Comparison of ENCODE assay signal across 9 cellular contexts in genomic region chr2:219570194-219570923, GRCh38. TPM values are rescaled to one million over a fixed set of nuclear protein-coding genes. Genes with fewer than 3 reads are reported as not detected.
A peak's percentile ranks its signal among the peaks of the same experiment; 100 is the strongest.
DNase-seq lines count a peak whose midpoint lies in the region; ATAC-seq and TF ChIP-seq lines count a peak whose summit lies in the region.
"Had no signal": no experiment of that assay in that cellular context is flagged by ENCODE, and none has a peak within 500 bp of the region (broad histone marks: within the 10 kb centered on the region; RNA-seq: fewer than 3 reads in every experiment).

No MANE protein-coding gene starts in this region.

- WGBS in SK-N-SH (ENCODE audit: low lambda C conversion rate): 11% methylated on average over 21 of the region's 95 CpGs

- H3K27me3 Mint-ChIP-seq in activated T-helper 1 cell treated with anti-CD3 and anti-CD28 coated beads, Interleukin-12 subunit alpha, Interleukin-12 subunit beta, Interleukin-2, Interleukin-4 antibody, amounts not matched to agents 30 ng/mL and 10 ng/mL and 1 ng/mL, durations not matched to agents 14 hours and 24 hours and 36 hours (ENCODE audit: insufficient read depth): peaks cover 40% of the 10 kb centered on the region

- H3K4me2 ChIP-seq in SK-N-SH (peak overlapping the region; percentile 81), fibroblast of lung (ENCODE audit: extremely low read depth, insufficient read depth, low read length) (peak overlapping the region; percentile 68), neural cell (ENCODE audit: low read length) (no peak overlapping the region)

- peaks cover 6% of the 10 kb centered on the region for H3F3A ChIP-seq in SK-N-SH (replicated peaks; ENCODE audit: insufficient read depth)
- H3F3A ChIP-seq in neural cell (ENCODE audit: insufficient read depth, low read length, poor library complexity, severe bottlenecking): no peaks in the 10 kb centered on the region

- H3K36me3 ChIP-seq in SK-N-SH (replicated peaks in 1 of 2; ENCODE audit: control insufficient read depth in 1 of 2, insufficient read depth in 2 of 2, low read length in 1 of 2) (peaks cover 8 to 26% of the 10 kb centered on the region in 2 experiments), fibroblast of lung (ENCODE audit: control insufficient read depth, insufficient read depth, low read length) (no peaks in the 10 kb centered on the region), neural cell (ENCODE audit: insufficient read depth, low read length) (no peaks in the 10 kb centered on the region)

- no peaks in the 10 kb centered on the region for H3K9me3 Mint-ChIP-seq in activated T-helper 1 cell treated with anti-CD3 and anti-CD28 coated beads, Interleukin-12 subunit alpha, Interleukin-12 subunit beta, Interleukin-2, Interleukin-4 antibody, amounts not matched to agents 30 ng/mL and 10 ng/mL and 1 ng/mL, durations not matched to agents 14 hours and 24 hours and 36 hours

- no peaks in the 10 kb centered on the region for H3K36me3 Mint-ChIP-seq in activated T-helper 1 cell treated with anti-CD3 and anti-CD28 coated beads, Interleukin-12 subunit alpha, Interleukin-12 subunit beta, Interleukin-2, Interleukin-4 antibody, amounts not matched to agents 30 ng/mL and 10 ng/mL and 1 ng/mL, durations not matched to agents 14 hours and 24 hours and 36 hours (ENCODE audit: low read depth)

- H3K4me1 ChIP-seq in SK-N-SH (ENCODE audit: control insufficient read depth in 1 of 2, insufficient read depth in 2 of 2, low read depth in 1 of 2, low read length in 1 of 2): peaks cover 3 to 21% of the 10 kb centered on the region in 2 experiments; a peak in 1 of 4 replicates
- peaks cover 3% of the 10 kb centered on the region for H3K4me1 ChIP-seq in fibroblast of lung (ENCODE audit: control insufficient read depth, extremely low read depth, insufficient read depth, low read length)

- no peak for TF ChIP-seq RAD21 in SK-N-SH (IDR thresholded peaks at IDR 0.05; ENCODE audit: low read length)
- TF ChIP-seq RAD21 in neural cell (conservative IDR thresholded peaks at IDR 0.05): peak; percentile 18

- no peak for TF ChIP-seq EP300 in SK-N-SH (IDR thresholded peaks at IDR 0.05; ENCODE audit: borderline replicate concordance in 1 of 2, low read depth in 1 of 2, low read length in 1 of 2)
- TF ChIP-seq EP300 in neural cell (conservative IDR thresholded peaks at IDR 0.05; ENCODE audit: poor library complexity, severe bottlenecking): no peak

- peak; percentile 10 for DNase-seq in NCI-H1105 treated with DMSO at 0.1 percent for 48 hours (lab: John Stamatoyannopoulos, UW)
- no peak for DNase-seq in NCI-H1105 (lab: John Stamatoyannopoulos, UW)
- peak; percentile 83 for DNase-seq in SK-N-SH
- peak; percentile 34 to 36 for DNase-seq in fibroblast of lung (ENCODE audit: low read depth in 2 of 2)
- DNase-seq in NCI-H1048 (lab: John Stamatoyannopoulos, UW): no peak
- DNase-seq in activated T-helper 1 cell treated with anti-CD3 and anti-CD28 coated beads, Interleukin-12 subunit alpha, Interleukin-12 subunit beta, Interleukin-2, Interleukin-4 antibody, amounts not matched to agents 30 ng/mL and 10 ng/mL and 1 ng/mL, durations not matched to agents 14 hours and 24 hours and 36 hours (ENCODE audit: low spot score): no peak

- H3K79me2 ChIP-seq in SK-N-SH (ENCODE audit: insufficient read depth) (peaks cover 4% of the 10 kb centered on the region; the same call in 1 of the 2 replicates), fibroblast of lung (ENCODE audit: control insufficient read depth, insufficient read depth, low read length) (no peaks in the 10 kb centered on the region), neural cell (replicated peaks; ENCODE audit: insufficient read depth, low read length) (peaks cover 5% of the 10 kb centered on the region)

- H3K27ac Mint-ChIP-seq in activated T-helper 1 cell treated with anti-CD3 and anti-CD28 coated beads, Interleukin-12 subunit alpha, Interleukin-12 subunit beta, Interleukin-2, Interleukin-4 antibody, amounts not matched to agents 30 ng/mL and 10 ng/mL and 1 ng/mL, durations not matched to agents 14 hours and 24 hours and 36 hours: no peak overlapping the region

- no peak for ATAC-seq in GM19397 (IDR thresholded peaks at IDR 0.05; ENCODE audit: unreplicated experiment)

- H4K20me1 ChIP-seq in SK-N-SH (ENCODE audit: insufficient read depth) (no peaks in the 10 kb centered on the region), fibroblast of lung (ENCODE audit: control insufficient read depth, extremely low read depth, insufficient read depth, low read length) (no peaks in the 10 kb centered on the region), neural cell (ENCODE audit: insufficient read depth) (no peaks in the 10 kb centered on the region)

- H3K27ac ChIP-seq in SK-N-SH (ENCODE audit: low read depth in 2 of 2, low read length in 1 of 2) (peak overlapping the region in 1 of 2 experiments; percentile 76; a peak in 2 of 4 replicates), fibroblast of lung (ENCODE audit: insufficient read depth, low read length) (peak overlapping the region; percentile 39), neural cell (ENCODE audit: low read length) (no peak overlapping the region)
- H3K27ac ChIP-seq: C4-2B had no signal

- TF ChIP-seq CTCF in SK-N-SH (IDR thresholded peaks at IDR 0.05): no peak
- no peak for TF ChIP-seq CTCF in fibroblast of lung (conservative IDR thresholded peaks at IDR 0.05 in 1 of 2, IDR thresholded peaks at IDR 0.05 in 1 of 2; ENCODE audit: low read depth in 1 of 2, low read length in 2 of 2)
- TF ChIP-seq CTCF in neural cell (IDR thresholded peaks at IDR 0.05; ENCODE audit: poor library complexity, severe bottlenecking): peak; percentile 37

- H3K4me3 Mint-ChIP-seq in activated T-helper 1 cell treated with anti-CD3 and anti-CD28 coated beads, Interleukin-12 subunit alpha, Interleukin-12 subunit beta, Interleukin-2, Interleukin-4 antibody, amounts not matched to agents 30 ng/mL and 10 ng/mL and 1 ng/mL, durations not matched to agents 14 hours and 24 hours and 36 hours: no peak overlapping the region

- H3K27me3 ChIP-seq in SK-N-SH (ENCODE audit: insufficient read depth): no peaks in the 10 kb centered on the region
- H3K27me3 ChIP-seq in fibroblast of lung (ENCODE audit: control insufficient read depth, insufficient read depth, low read length): no peaks in the 10 kb centered on the region
- H3K27me3 ChIP-seq in neural cell (ENCODE audit: insufficient read depth, low read depth, low read length): no peaks in the 10 kb centered on the region

- H3K4me3 ChIP-seq in SK-N-SH (ENCODE audit: low read depth in 2 of 2, low read length in 1 of 2) (peak overlapping the region; percentile 65 to 82), fibroblast of lung (replicated peaks in 1 of 4; ENCODE audit: control extremely low read depth in 1 of 4, insufficient read depth in 1 of 4, low read depth in 3 of 4, low read length in 4 of 4) (peak overlapping the region; percentile 35 to 68 (median 53)), neural cell (ENCODE audit: low read length) (peak overlapping the region; percentile 69)

- POLR2A ChIA-PET in SK-N-SH (lab: Yijun Ruan, JAX): interaction anchor here (0.6 to 3.8 kb wide), 10 partner anchors 8 to 72 kb away, joined by 3 to 56 read pairs (median 9); partner anchors contain the start of genes CHPF, STK11IP and TMEM198

- no peaks in the 10 kb centered on the region for H3K9me3 ChIP-seq in SK-N-SH
- no peaks in the 10 kb centered on the region for H3K9me3 ChIP-seq in fibroblast of lung (ENCODE audit: control insufficient read depth, insufficient read depth, low read depth, low read length)
- no peaks in the 10 kb centered on the region for H3K9me3 ChIP-seq in neural cell (ENCODE audit: low read length)

- peak overlapping the region; percentile 69 for H3K9ac ChIP-seq in SK-N-SH
- peak overlapping the region; percentile 64 for H3K9ac ChIP-seq in fibroblast of lung (ENCODE audit: insufficient read depth, low read length)
- H3K9ac ChIP-seq in neural cell (ENCODE audit: low read length): peak overlapping the region; percentile 77

- H3K4me1 Mint-ChIP-seq in activated T-helper 1 cell treated with anti-CD3 and anti-CD28 coated beads, Interleukin-12 subunit alpha, Interleukin-12 subunit beta, Interleukin-2, Interleukin-4 antibody, amounts not matched to agents 30 ng/mL and 10 ng/mL and 1 ng/mL, durations not matched to agents 14 hours and 24 hours and 36 hours (ENCODE audit: low read depth): no peaks in the 10 kb centered on the region

- intact Hi-C loops in activated T-helper 1 cell treated with anti-CD3 and anti-CD28 coated beads, Interleukin-12 subunit alpha, Interleukin-12 subunit beta, Interleukin-2, Interleukin-4 antibody, amounts not matched to agents 30 ng/mL and 10 ng/mL and 1 ng/mL, durations not matched to agents 14 hours and 24 hours and 36 hours (cut with micrococcal nuclease): no loop called here

- CTCF ChIA-PET in SK-N-SH (lab: Yijun Ruan, JAX): interaction anchor here (0.7 to 5.5 kb wide), 9 partner anchors 8 to 75 kb away, joined by 3 to 48 read pairs (median 9); partner anchors contain the start of gene STK11IP

- H3K9me2 ChIP-seq in SK-N-SH (no peaks in the 10 kb centered on the region), neural cell (ENCODE audit: insufficient read depth, low read length) (no peaks in the 10 kb centered on the region)

- H2AFZ ChIP-seq in SK-N-SH (ENCODE audit: low read depth) (peak overlapping the region; percentile 97; the same call in 1 of the 2 replicates), fibroblast of lung (ENCODE audit: low read length) (no peak overlapping the region), neural cell (ENCODE audit: low read depth, low read length) (no peak overlapping the region)

RNA-seq across cellular contexts. Expression of gene OBSL1, which starts 1.0 kb away (rescaled TPM):
- 70.9 and 93.0 TPM in 2 replicates for polyA plus RNA-seq in SK-N-SH (2012; rRNA removed)
- polyA plus RNA-seq in SK-N-SH (2012; cell fraction: cytosol; rRNA removed): 27.1 and 45.0 TPM in 2 replicates
- polyA plus RNA-seq in SK-N-SH (2012; cell fraction: nucleus; rRNA removed): 274 and 319 TPM in 2 replicates
- 28.7 and 34.4 TPM in 2 replicates for total RNA-seq in fibroblast of lung
- 15.2 and 24.7 TPM in 2 replicates for polyA plus RNA-seq in fibroblast of lung
- polyA plus RNA-seq in fibroblast of lung (2012): 22.6 and 32.7 TPM in 2 replicates
- 41.1 and 60.3 TPM in 2 replicates for polyA minus RNA-seq in fibroblast of lung (ENCODE audit: low replicate concordance)
- 59.7 and 75.2 TPM in 2 replicates for polyA plus RNA-seq in neural cell
- polyA minus RNA-seq in neural cell: 44.8 and 45.3 TPM in 2 replicates
- 0.21 and 0.24 TPM in 2 replicates for total RNA-seq in activated T-helper 1 cell treated with anti-CD3 and anti-CD28 coated beads, Interleukin-12 subunit alpha, Interleukin-12 subunit beta, Interleukin-2, Interleukin-4 antibody, amounts not matched to agents 30 ng/mL and 10 ng/mL and 1 ng/mL, durations not matched to agents 14 hours and 24 hours and 36 hours

RNA-seq across cellular contexts. Expression of gene INHA, which starts 1.8 kb away (rescaled TPM):
- 1.2 and 1.6 TPM in 2 replicates for polyA plus RNA-seq in SK-N-SH (2012; rRNA removed)
- polyA plus RNA-seq in SK-N-SH (2012; cell fraction: cytosol; rRNA removed): 0.10 and 0.22 TPM in 2 replicates
- 13.8 and 15.1 TPM in 2 replicates for polyA plus RNA-seq in SK-N-SH (2012; cell fraction: nucleus; rRNA removed)
- 0.26 and 0.50 TPM in 2 replicates for total RNA-seq in fibroblast of lung
- 0.07 and 0.15 TPM in 2 replicates for polyA plus RNA-seq in fibroblast of lung
- 0.09 TPM in 1 of 2 replicates, not detected in the other for polyA plus RNA-seq in fibroblast of lung (2012)
- not detected in 2 replicates for polyA minus RNA-seq in fibroblast of lung (ENCODE audit: low replicate concordance)
- polyA plus RNA-seq in neural cell: 2.7 and 5.6 TPM in 2 replicates
- polyA minus RNA-seq in neural cell: 0.46 TPM in 1 of 2 replicates, not detected in the other
- total RNA-seq in activated T-helper 1 cell treated with anti-CD3 and anti-CD28 coated beads, Interleukin-12 subunit alpha, Interleukin-12 subunit beta, Interleukin-2, Interleukin-4 antibody, amounts not matched to agents 30 ng/mL and 10 ng/mL and 1 ng/mL, durations not matched to agents 14 hours and 24 hours and 36 hours: not detected in 2 replicates

RNA-seq across cellular contexts. Expression of gene TMEM198, which starts 26.5 kb away (rescaled TPM):
- polyA plus RNA-seq in SK-N-SH (2012; rRNA removed) (4.7 and 7.0 TPM in 2 replicates), fibroblast of lung (0.49 and 0.70 TPM in 2 replicates), neural cell (39.3 and 44.0 TPM in 2 replicates)
- 1.0 and 1.7 TPM in 2 replicates for polyA plus RNA-seq in SK-N-SH (2012; cell fraction: cytosol; rRNA removed)
- polyA plus RNA-seq in SK-N-SH (2012; cell fraction: nucleus; rRNA removed): 43.9 and 63.2 TPM in 2 replicates
- 0.77 and 0.99 TPM in 2 replicates for total RNA-seq in fibroblast of lung
- 0.80 and 1.1 TPM in 2 replicates for polyA plus RNA-seq in fibroblast of lung (2012)
- polyA minus RNA-seq in fibroblast of lung (ENCODE audit: low replicate concordance) (0.63 and 0.85 TPM in 2 replicates), neural cell (39.7 and 50.9 TPM in 2 replicates)
- total RNA-seq in activated T-helper 1 cell treated with anti-CD3 and anti-CD28 coated beads, Interleukin-12 subunit alpha, Interleukin-12 subunit beta, Interleukin-2, Interleukin-4 antibody, amounts not matched to agents 30 ng/mL and 10 ng/mL and 1 ng/mL, durations not matched to agents 14 hours and 24 hours and 36 hours: 2.9 and 3.3 TPM in 2 replicates

RNA-seq across cellular contexts. Expression of gene CHPF, which starts 26.8 kb away (rescaled TPM):
- 119 and 141 TPM in 2 replicates for polyA plus RNA-seq in SK-N-SH (2012; rRNA removed)
- 65.6 and 129 TPM in 2 replicates for polyA plus RNA-seq in SK-N-SH (2012; cell fraction: cytosol; rRNA removed)
- 113 and 151 TPM in 2 replicates for polyA plus RNA-seq in SK-N-SH (2012; cell fraction: nucleus; rRNA removed)
- 46.0 and 58.8 TPM in 2 replicates for total RNA-seq in fibroblast of lung
- polyA plus RNA-seq in fibroblast of lung: 23.9 and 35.8 TPM in 2 replicates
- polyA plus RNA-seq in fibroblast of lung (2012): 54.1 and 68.7 TPM in 2 replicates
- polyA minus RNA-seq in fibroblast of lung (ENCODE audit: low replicate concordance): 20.2 and 29.3 TPM in 2 replicates
- polyA plus RNA-seq in neural cell: 24.3 and 28.6 TPM in 2 replicates
- polyA minus RNA-seq in neural cell: 35.1 and 42.4 TPM in 2 replicates
- 41.3 and 43.4 TPM in 2 replicates for total RNA-seq in activated T-helper 1 cell treated with anti-CD3 and anti-CD28 coated beads, Interleukin-12 subunit alpha, Interleukin-12 subunit beta, Interleukin-2, Interleukin-4 antibody, amounts not matched to agents 30 ng/mL and 10 ng/mL and 1 ng/mL, durations not matched to agents 14 hours and 24 hours and 36 hours

RNA-seq across cellular contexts. Expression of gene STK11IP, which starts 27.3 kb away (rescaled TPM):
- polyA plus RNA-seq in SK-N-SH (2012; rRNA removed) (22.1 and 22.9 TPM in 2 replicates), fibroblast of lung (5.6 and 6.7 TPM in 2 replicates), neural cell (54.9 and 55.0 TPM in 2 replicates)
- 4.1 and 5.5 TPM in 2 replicates for polyA plus RNA-seq in SK-N-SH (2012; cell fraction: cytosol; rRNA removed)
- polyA plus RNA-seq in SK-N-SH (2012; cell fraction: nucleus; rRNA removed): 141 and 185 TPM in 2 replicates
- total RNA-seq in fibroblast of lung: 12.8 and 16.8 TPM in 2 replicates
- 9.2 and 11.5 TPM in 2 replicates for polyA plus RNA-seq in fibroblast of lung (2012)
- polyA minus RNA-seq in fibroblast of lung (ENCODE audit: low replicate concordance) (35.3 and 36.3 TPM in 2 replicates), neural cell (19.0 and 22.7 TPM in 2 replicates)
- 38.0 and 38.9 TPM in 2 replicates for total RNA-seq in activated T-helper 1 cell treated with anti-CD3 and anti-CD28 coated beads, Interleukin-12 subunit alpha, Interleukin-12 subunit beta, Interleukin-2, Interleukin-4 antibody, amounts not matched to agents 30 ng/mL and 10 ng/mL and 1 ng/mL, durations not matched to agents 14 hours and 24 hours and 36 hours

Comparison
In these comparisons a context has a peak if more than half of its experiments do, and no peak if none do; other contexts are left out.
1. DNase-seq: peak in NCI-H1105 treated with DMSO at 0.1 percent for 48 hours (single experiment), SK-N-SH (single experiment) and fibroblast of lung (2 of 2); none in NCI-H1105 (single experiment), NCI-H1048 (single experiment) and activated T-helper 1 cell treated with anti-CD3 and anti-CD28 coated beads, Interleukin-12 subunit alpha, Interleukin-12 subunit beta, Interleukin-2, Interleukin-4 antibody, amounts not matched to agents 30 ng/mL and 10 ng/mL and 1 ng/mL, durations not matched to agents 14 hours and 24 hours and 36 hours (single experiment).
2. Peak in every context shown above with its lines, with median percentiles within 50 percentile points of each other: H3K4me3 ChIP-seq and H3K9ac ChIP-seq.